ENCODE assay signal across 8 cellular contexts in genomic region chr3:197737749-197738462, GRCh38. TPM values are rescaled to one million over a fixed set of nuclear protein-coding genes. Genes with fewer than 3 reads are reported as not detected.
DNase-seq lines count a peak whose midpoint lies in the region; ATAC-seq and TF ChIP-seq lines count a peak whose summit lies in the region.

No MANE protein-coding gene starts in this region.

- intact Hi-C loops in activated naive CD4-positive, alpha-beta T cell treated with anti-CD3 and anti-CD28 coated beads for 36 hours (cut with micrococcal nuclease), result loop anchor here (1.0 to 5.0 kb wide), 2 partner anchors 11 to 224 kb away; partner anchors contain the start of genes FYTTD1 and LMLN
- intact Hi-C loops in transverse colon (cut with DNase I; ENCODE audit: low total_unique reads), result no loop called here

- no peak for TF ChIP-seq EP300 in transverse colon (IDR thresholded peaks at IDR 0.05; ENCODE audit: low read depth)

- no peak for TF ChIP-seq RAD21 in liver (IDR thresholded peaks at IDR 0.05)

- no peak for DNase-seq in activated naive CD4-positive, alpha-beta T cell treated with anti-CD3 and anti-CD28 coated beads for 36 hours
- DNase-seq in activated naive CD4-positive, alpha-beta T cell (lab: John Stamatoyannopoulos, UW), result no peak
- DNase-seq in transverse colon, result no peak
- no peak for DNase-seq in iPS-NIHi7 (ENCODE audit: extremely low spot score)
- DNase-seq in caudate nucleus (lab: John Stamatoyannopoulos, UW), result no peak

- peak overlapping the region; percentile 92 for H3K4me3 Mint-ChIP-seq in activated naive CD4-positive, alpha-beta T cell treated with anti-CD3 and anti-CD28 coated beads for 36 hours
- H3K4me3 Mint-ChIP-seq in activated naive CD8-positive, alpha-beta T cell, result peak overlapping the region; percentile 94

- ATAC-seq in HG02588 (IDR thresholded peaks at IDR 0.05; ENCODE audit: unreplicated experiment), result no peak

- H3K4me1 ChIP-seq in liver (ENCODE audit: control insufficient read depth in 4 of 4, insufficient read depth in 4 of 4, low read length in 3 of 4) (peaks cover 0 to 19% (median 11%) of the 10 kb centered on the region in 4 donors), transverse colon (peaks cover 6 to 23% (median 14%) of the 10 kb centered on the region in 4 donors)

- H3K27ac Mint-ChIP-seq in activated naive CD4-positive, alpha-beta T cell treated with anti-CD3 and anti-CD28 coated beads for 36 hours, result peak overlapping the region; percentile 9
- H3K27ac Mint-ChIP-seq in activated naive CD8-positive, alpha-beta T cell, result peak overlapping the region; percentile 92

- TF ChIP-seq POLR2A in transverse colon (IDR thresholded peaks at IDR 0.05), result no peak

- peaks cover 7% of the 10 kb centered on the region for H3K36me3 Mint-ChIP-seq in activated naive CD4-positive, alpha-beta T cell treated with anti-CD3 and anti-CD28 coated beads for 36 hours (ENCODE audit: low read depth)
- no peaks in the 10 kb centered on the region for H3K36me3 Mint-ChIP-seq in activated naive CD8-positive, alpha-beta T cell

- in situ Hi-C loops in transverse colon (cut with MboI; ENCODE audit: low pct_ligation_motif_present in 1 of 4, low pct_unique_long_range_greater_than_20kb in 1 of 4, low sequenced_read_pairs in 3 of 4), result no loop called here

- H3K27ac ChIP-seq in liver (ENCODE audit: low read depth in 1 of 2, low read length in 2 of 2), result no peak overlapping the region
- H3K27ac ChIP-seq in transverse colon, result peak overlapping the region; percentile 88 to 98 (median 94)
- H3K27ac ChIP-seq in caudate nucleus (ENCODE audit: low read depth, low read length), result no peak overlapping the region

- H3K27me3 ChIP-seq in liver (ENCODE audit: control insufficient read depth in 4 of 4, insufficient read depth in 4 of 4, low read length in 3 of 4), result no peaks in the 10 kb centered on the region
- no peaks in the 10 kb centered on the region for H3K27me3 ChIP-seq in transverse colon

- H3K9me3 Mint-ChIP-seq in activated naive CD4-positive, alpha-beta T cell treated with anti-CD3 and anti-CD28 coated beads for 36 hours, result no peaks in the 10 kb centered on the region
- no peaks in the 10 kb centered on the region for H3K9me3 Mint-ChIP-seq in activated naive CD8-positive, alpha-beta T cell (ENCODE audit: low read depth)

- H3K9me3 ChIP-seq in liver (ENCODE audit: control insufficient read depth in 4 of 4, low read length in 3 of 4) (no peaks in the 10 kb centered on the region), transverse colon (no peaks in the 10 kb centered on the region)

- 75% methylated on average over 11 of the region's 11 CpGs for WGBS in liver
- 48 to 72% methylated on average over 7 to 11 of the region's 11 CpGs for WGBS in transverse colon (ENCODE audit: low coverage in 1 of 2), 2 donors

- peaks cover 31% of the 10 kb centered on the region for H3K4me1 Mint-ChIP-seq in activated naive CD4-positive, alpha-beta T cell treated with anti-CD3 and anti-CD28 coated beads for 36 hours (ENCODE audit: low read depth)
- H3K4me1 Mint-ChIP-seq in activated naive CD8-positive, alpha-beta T cell (ENCODE audit: low read depth), result peaks cover 26% of the 10 kb centered on the region

- H3K36me3 ChIP-seq in liver (ENCODE audit: control insufficient read depth in 4 of 4, insufficient read depth in 3 of 4, low read depth in 1 of 4, low read length in 3 of 4) (no peaks in the 10 kb centered on the region), transverse colon (no peaks in the 10 kb centered on the region)

- CTCF ChIA-PET in activated naive CD4-positive, alpha-beta T cell treated with anti-CD3 and anti-CD28 coated beads for 36 hours (lab: Charles Lee), result no interaction called here

- TF ChIP-seq CTCF in liver (IDR thresholded peaks at IDR 0.05; ENCODE audit: low read depth, low read length, missing input control), result no peak
- TF ChIP-seq CTCF in transverse colon (IDR thresholded peaks at IDR 0.05), result no peak

- H3K27me3 Mint-ChIP-seq in activated naive CD4-positive, alpha-beta T cell treated with anti-CD3 and anti-CD28 coated beads for 36 hours (ENCODE audit: low read depth), result no peaks in the 10 kb centered on the region
- H3K27me3 Mint-ChIP-seq in activated naive CD8-positive, alpha-beta T cell, result no peaks in the 10 kb centered on the region

- H3K9ac ChIP-seq in liver (ENCODE audit: low read depth in 1 of 2, low read length in 2 of 2), result no peak overlapping the region

- H3K4me3 ChIP-seq in liver (ENCODE audit: low read depth in 1 of 3, low read length in 3 of 3), result peak overlapping the region in 2 of 3 donors; percentile 56 to 85
- peak overlapping the region in 2 of 4 donors; percentile 93 to 100 for H3K4me3 ChIP-seq in transverse colon

TF ChIP-seq in liver, 16 proteins besides CTCF, POLR2A, EP300 and RAD21:
- no peak for TF ChIP-seq JUND (IDR thresholded peaks at IDR 0.05)
- TF ChIP-seq, protein P1, sequence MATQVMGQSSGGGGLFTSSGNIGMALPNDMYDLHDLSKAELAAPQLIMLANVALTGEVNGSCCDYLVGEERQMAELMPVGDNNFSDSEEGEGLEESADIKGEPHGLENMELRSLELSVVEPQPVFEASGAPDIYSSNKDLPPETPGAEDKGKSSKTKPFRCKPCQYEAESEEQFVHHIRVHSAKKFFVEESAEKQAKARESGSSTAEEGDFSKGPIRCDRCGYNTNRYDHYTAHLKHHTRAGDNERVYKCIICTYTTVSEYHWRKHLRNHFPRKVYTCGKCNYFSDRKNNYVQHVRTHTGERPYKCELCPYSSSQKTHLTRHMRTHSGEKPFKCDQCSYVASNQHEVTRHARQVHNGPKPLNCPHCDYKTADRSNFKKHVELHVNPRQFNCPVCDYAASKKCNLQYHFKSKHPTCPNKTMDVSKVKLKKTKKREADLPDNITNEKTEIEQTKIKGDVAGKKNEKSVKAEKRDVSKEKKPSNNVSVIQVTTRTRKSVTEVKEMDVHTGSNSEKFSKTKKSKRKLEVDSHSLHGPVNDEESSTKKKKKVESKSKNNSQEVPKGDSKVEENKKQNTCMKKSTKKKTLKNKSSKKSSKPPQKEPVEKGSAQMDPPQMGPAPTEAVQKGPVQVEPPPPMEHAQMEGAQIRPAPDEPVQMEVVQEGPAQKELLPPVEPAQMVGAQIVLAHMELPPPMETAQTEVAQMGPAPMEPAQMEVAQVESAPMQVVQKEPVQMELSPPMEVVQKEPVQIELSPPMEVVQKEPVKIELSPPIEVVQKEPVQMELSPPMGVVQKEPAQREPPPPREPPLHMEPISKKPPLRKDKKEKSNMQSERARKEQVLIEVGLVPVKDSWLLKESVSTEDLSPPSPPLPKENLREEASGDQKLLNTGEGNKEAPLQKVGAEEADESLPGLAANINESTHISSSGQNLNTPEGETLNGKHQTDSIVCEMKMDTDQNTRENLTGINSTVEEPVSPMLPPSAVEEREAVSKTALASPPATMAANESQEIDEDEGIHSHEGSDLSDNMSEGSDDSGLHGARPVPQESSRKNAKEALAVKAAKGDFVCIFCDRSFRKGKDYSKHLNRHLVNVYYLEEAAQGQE (IDR thresholded peaks at IDR 0.05), result no peak
- no peak for TF ChIP-seq ZBTB33 (IDR thresholded peaks at IDR 0.05)
- TF ChIP-seq HNF4G (IDR thresholded peaks at IDR 0.05), result no peak
- no peak for TF ChIP-seq RXRA (IDR thresholded peaks at IDR 0.05)
- TF ChIP-seq YY1 (IDR thresholded peaks at IDR 0.05), result no peak
- TF ChIP-seq FOXA1 (IDR thresholded peaks at IDR 0.05), result no peak
- TF ChIP-seq HNF4A (conservative IDR thresholded peaks at IDR 0.05), result no peak
- TF ChIP-seq MAX (IDR thresholded peaks at IDR 0.05), result no peak
- TF ChIP-seq NR2F2 (IDR thresholded peaks at IDR 0.05), result no peak
- no peak for TF ChIP-seq SP1 (IDR thresholded peaks at IDR 0.05)
- no peak for TF ChIP-seq GABPA (IDR thresholded peaks at IDR 0.05 in 1 of 2, conservative IDR thresholded peaks at IDR 0.05 in 1 of 2)
- TF ChIP-seq TAF1 (conservative IDR thresholded peaks at IDR 0.05), result no peak
- TF ChIP-seq, protein P2, sequence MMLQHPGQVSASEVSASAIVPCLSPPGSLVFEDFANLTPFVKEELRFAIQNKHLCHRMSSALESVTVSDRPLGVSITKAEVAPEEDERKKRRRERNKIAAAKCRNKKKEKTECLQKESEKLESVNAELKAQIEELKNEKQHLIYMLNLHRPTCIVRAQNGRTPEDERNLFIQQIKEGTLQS (IDR thresholded peaks at IDR 0.05), result no peak
- no peak for TF ChIP-seq FOXA2 (IDR thresholded peaks at IDR 0.05)
- TF ChIP-seq EGR1 (IDR thresholded peaks at IDR 0.05; ENCODE audit: low read depth in 2 of 2), result no peak

RNA-seq across cellular contexts. Expression of gene RUBCN, which starts 1.2 kb away (rescaled TPM):
- 10 to 100 TPM; 20.8 to 22.0 TPM for total RNA-seq in activated naive CD4-positive, alpha-beta T cell treated with anti-CD3 and anti-CD28 coated beads for 36 hours
- 1 to 10 TPM; 5.0 to 7.0 TPM for total RNA-seq in liver
- 1 to 10 TPM; 4.1 to 4.5 TPM for polyA plus RNA-seq in liver
- 10 to 100 TPM; 32.2 to 64.7 (median 54.8) TPM for total RNA-seq in transverse colon

RNA-seq across cellular contexts. Expression of gene FYTTD1, which starts 11.8 kb away (rescaled TPM):
- total RNA-seq in activated naive CD4-positive, alpha-beta T cell treated with anti-CD3 and anti-CD28 coated beads for 36 hours, result 10 to 100 TPM; 25.1 to 27.6 TPM
- total RNA-seq in liver, result 10 to 100 TPM; 19.4 to 22.7 TPM
- polyA plus RNA-seq in liver, result 10 to 100 TPM; 11.5 to 12.5 TPM
- 10 to 100 TPM; 18.3 to 94.6 (median 33.6) TPM for total RNA-seq in transverse colon

RNA-seq across cellular contexts. Expression of gene LRCH3, which starts 53.1 kb away (rescaled TPM):
- total RNA-seq in activated naive CD4-positive, alpha-beta T cell treated with anti-CD3 and anti-CD28 coated beads for 36 hours, result 10 to 100 TPM; 30.8 to 36.0 TPM
- 10 to 100 TPM; 32.6 to 67.2 TPM for total RNA-seq in liver
- polyA plus RNA-seq in liver, result 1 to 10 TPM; 6.2 to 6.8 TPM
- 100 to 1,000 TPM in 1 of 4 donors, 10 to 100 TPM in 3; 36.0 to 122 (median 51.2) TPM for total RNA-seq in transverse colon

Comparison
In these comparisons a context has a peak if more than half of its experiments do, and no peak if none do; other contexts are left out.
1. H3K27ac ChIP-seq: peak in transverse colon (4 of 4); none in liver (0 of 2) and caudate nucleus (single experiment).